Comparison of ENCODE assay signal across 15 cellular contexts in genomic region chr1:224359207-224359606, GRCh38. TPM values are rescaled to one million over a fixed set of nuclear protein-coding genes. Genes with fewer than 3 reads are reported as not detected.
DNase-seq lines count a peak whose midpoint lies in the region; ATAC-seq, FAIRE-seq and TF ChIP-seq lines count a peak whose summit lies in the region.
"Had no signal": no experiment of that assay in that cellular context is flagged by ENCODE, and none has a peak within 500 bp of the region (broad histone marks: within the 10 kb centered on the region; RNA-seq: fewer than 3 reads in every experiment).

No MANE protein-coding gene starts in this region.

- TF ChIP-seq CTCF in K562 (IDR thresholded peaks at IDR 0.05 in 2 of 3, conservative IDR thresholded peaks at IDR 0.05 in 1 of 3; ENCODE audit: insufficient read depth in 2 of 3, low read depth in 1 of 3, low read length in 3 of 3): no peak

- H3K36me3 ChIP-seq in HUES64 (ENCODE audit: insufficient read depth, low read length) (peaks cover 29% of the 10 kb centered on the region), K562 (ENCODE audit: control insufficient read depth, insufficient read depth, low read length) (peaks cover 7% of the 10 kb centered on the region; the same call in 1 of the 3 replicates), neuron (ENCODE audit: insufficient read depth, low read length) (peaks cover 9% of the 10 kb centered on the region)

- CTCF ChIA-PET in K562 (lab: Yijun Ruan, JAX; ENCODE audit: low intra/inter-chr PET ratio): no interaction called here

- WGBS in HUES64: 82% methylated on average over 3 of the region's 3 CpGs
- WGBS in K562 (ENCODE audit: insufficient coverage, low coverage, missing lambda C conversion rate): 55% methylated on average over 3 of the region's 3 CpGs

- BruUV-seq in K562 (replicated peaks; lab: Mats Ljungman, UMichigan): no TSS peak

- FAIRE-seq in K562 (lab: Jason Lieb, UNC): no peak

- TF ChIP-seq RAD21 in K562 (CRISPR knock-in tag; conservative IDR thresholded peaks at IDR 0.05 in 1 of 2, IDR thresholded peaks at IDR 0.05 in 1 of 2): no peak

- no peak for ATAC-seq in K562
- ATAC-seq: left colon; stimulated activated naive B cell treated with anti-CD40 and anti-IgM and Interleukin-4, amounts not matched to agents 10 μg/mL and 1 μg/mL and 100 μg/mL, for 72 hours had no signal

- TF ChIP-seq EP300 in K562 (IDR thresholded peaks at IDR 0.05; ENCODE audit: low read length): no peak

- no peak overlapping the region for H2AFZ ChIP-seq in K562 (ENCODE audit: low read depth, low read length)
- no peak overlapping the region for H2AFZ ChIP-seq in neuron (ENCODE audit: low read depth, low read length)

- no peaks in the 10 kb centered on the region for H3K9me1 ChIP-seq in K562 (ENCODE audit: control insufficient read depth, insufficient read depth, low read length)

- TF ChIP-seq POLR2A in K562 (conservative IDR thresholded peaks at IDR 0.05): no peak

- POLR2A ChIA-PET in K562 (lab: Yijun Ruan, JAX): no interaction called here

- no peaks in the 10 kb centered on the region for H3K9me3 ChIP-seq in HUES64 (ENCODE audit: insufficient read depth, low read depth, low read length)
- no peaks in the 10 kb centered on the region for H3K9me3 ChIP-seq in K562 (replicated peaks; ENCODE audit: control insufficient read depth, insufficient read depth, low read depth, low read length)
- H3K9me3 ChIP-seq in neuron (ENCODE audit: low read length): no peaks in the 10 kb centered on the region
- H3K9me3 ChIP-seq: sigmoid colon, vagina had no signal

- in situ Hi-C loops in K562 (cut with MboI): no loop called here

- H3K79me2 ChIP-seq in K562 (ENCODE audit: control insufficient read depth, insufficient read depth, low read length): peaks cover 44% of the 10 kb centered on the region

- peak overlapping the region; percentile 27 for H3K4me3 Mint-ChIP-seq in activated CD4-positive, alpha-beta T cell treated with anti-CD3 and anti-CD28 coated beads, Interleukin-2, amount 10 ng/mL, durations not matched to agents 24 days and 14 days
- H3K4me3 Mint-ChIP-seq: activated B cell treated with CpG ODN at 0.5 μM for 24 hours; stimulated activated naive B cell treated with anti-CD40 and anti-IgM and Interleukin-4, amounts not matched to agents 10 μg/mL and 1 μg/mL and 100 μg/mL, for 72 hours had no signal

- peaks cover 43% of the 10 kb centered on the region for H3K4me1 Mint-ChIP-seq in activated CD4-positive, alpha-beta T cell treated with anti-CD3 and anti-CD28 coated beads, Interleukin-2, amount 10 ng/mL, durations not matched to agents 24 days and 14 days

- intact Hi-C loops in activated CD4-positive, alpha-beta T cell treated with anti-CD3 and anti-CD28 coated beads, Interleukin-2, amount 10 ng/mL, durations not matched to agents 24 days and 14 days (cut with micrococcal nuclease): no loop called here
- intact Hi-C loops in K562 (cut with micrococcal nuclease): no loop called here

- peaks cover 35% of the 10 kb centered on the region for H3K36me3 Mint-ChIP-seq in activated CD4-positive, alpha-beta T cell treated with anti-CD3 and anti-CD28 coated beads, Interleukin-2, amount 10 ng/mL, durations not matched to agents 24 days and 14 days (ENCODE audit: low read depth)

- no peak overlapping the region for H3K27ac Mint-ChIP-seq in activated CD4-positive, alpha-beta T cell treated with anti-CD3 and anti-CD28 coated beads, Interleukin-2, amount 10 ng/mL, durations not matched to agents 24 days and 14 days
- H3K27ac Mint-ChIP-seq: activated B cell treated with CpG ODN at 0.5 μM for 24 hours; stimulated activated naive B cell treated with anti-CD40 and anti-IgM and Interleukin-4, amounts not matched to agents 10 μg/mL and 1 μg/mL and 100 μg/mL, for 72 hours had no signal

- H3K9ac ChIP-seq in HUES64 (ENCODE audit: low read depth, low read length) (no peak overlapping the region), K562 (ENCODE audit: insufficient read depth in 1 of 2, low read depth in 2 of 2, low read length in 2 of 2) (no peak overlapping the region)

- H4K20me1 ChIP-seq in K562 (replicated peaks; ENCODE audit: control insufficient read depth, insufficient read depth, low read length): no peaks in the 10 kb centered on the region

- H3K4me1 ChIP-seq in HUES64 (ENCODE audit: insufficient read depth, low read length) (peaks cover 6% of the 10 kb centered on the region; the same call in 1 of the 2 replicates), K562 (replicated peaks in 1 of 2; ENCODE audit: control insufficient read depth in 2 of 2, insufficient read depth in 2 of 2, low read length in 2 of 2) (peaks cover 12 to 16% of the 10 kb centered on the region in 2 experiments), neuron (ENCODE audit: insufficient read depth, low read length) (peaks cover 13% of the 10 kb centered on the region)

- H3K27me3 Mint-ChIP-seq in activated CD4-positive, alpha-beta T cell treated with anti-CD3 and anti-CD28 coated beads, Interleukin-2, amount 10 ng/mL, durations not matched to agents 24 days and 14 days: no peaks in the 10 kb centered on the region
- H3K27me3 Mint-ChIP-seq: activated B cell treated with CpG ODN at 0.5 μM for 24 hours; stimulated activated naive B cell treated with anti-CD40 and anti-IgM and Interleukin-4, amounts not matched to agents 10 μg/mL and 1 μg/mL and 100 μg/mL, for 72 hours had no signal

- no peaks in the 10 kb centered on the region for H3K9me3 Mint-ChIP-seq in activated CD4-positive, alpha-beta T cell treated with anti-CD3 and anti-CD28 coated beads, Interleukin-2, amount 10 ng/mL, durations not matched to agents 24 days and 14 days
- H3K9me3 Mint-ChIP-seq: activated B cell treated with CpG ODN at 0.5 μM for 24 hours; stimulated activated naive B cell treated with anti-CD40 and anti-IgM and Interleukin-4, amounts not matched to agents 10 μg/mL and 1 μg/mL and 100 μg/mL, for 72 hours had no signal

- H3K27ac ChIP-seq in HUES64 (ENCODE audit: low read depth, low read length) (no peak overlapping the region), K562 (ENCODE audit: extremely low read depth, low read depth, low read length) (no peak overlapping the region)
- H3K27ac ChIP-seq: coronary artery, vagina had no signal

- H3K4me2 ChIP-seq in K562 (ENCODE audit: insufficient read depth, low read length): no peak overlapping the region

- H3K27me3 ChIP-seq in HUES64 (ENCODE audit: insufficient read depth, low read length) (no peaks in the 10 kb centered on the region), K562 (ENCODE audit: control insufficient read depth in 2 of 2, insufficient read depth in 2 of 2, low read length in 2 of 2) (no peaks in the 10 kb centered on the region), neuron (ENCODE audit: insufficient read depth, low read length) (no peaks in the 10 kb centered on the region)
- H3K27me3 ChIP-seq: sigmoid colon, vagina had no signal

- no peak for DNase-seq in activated CD4-positive, alpha-beta T cell treated with anti-CD3 and anti-CD28 coated beads, Interleukin-2, amount 10 ng/mL, durations not matched to agents 24 days and 14 days
- no peak for DNase-seq in activated CD4-positive, alpha-beta T cell treated with anti-CD3 and anti-CD28 coated beads, Interleukin-2, amount 50 U/mL, for 1 hour
- DNase-seq in K562 (ENCODE audit: extremely low read depth in 1 of 4, low spot score in 3 of 4): no peak
- DNase-seq in GM19238 (ENCODE audit: insufficient read length, low spot score): no peak
- no peak for DNase-seq in NCI-H1694 (lab: John Stamatoyannopoulos, UW)
- DNase-seq in stimulated activated CD4-positive, alpha-beta T cell treated with anti-CD3 and anti-CD28 coated beads, Interleukin-1b, Interleukin-23, amount 100 ng/mL, for 48 hours: no peak
- DNase-seq: activated B cell treated with CpG ODN at 0.5 μM for 24 hours; anterior cingulate cortex; left colon; sigmoid colon; stimulated activated naive B cell treated with anti-CD40 and anti-IgM and Interleukin-4, amounts not matched to agents 10 μg/mL and 1 μg/mL and 100 μg/mL, for 72 hours had no signal

- H3K4me3 ChIP-seq in HUES64 (ENCODE audit: low read length) (peak overlapping the region; percentile 98; the same call in 1 of the 2 replicates), K562 (no peak overlapping the region), neuron (ENCODE audit: low read length) (peak overlapping the region; percentile 12)
- H3K4me3 ChIP-seq: sigmoid colon, vagina had no signal

RNA-seq across cellular contexts. Expression of gene CNIH4, which starts 2.5 kb away (rescaled TPM):
- total RNA-seq in activated CD4-positive, alpha-beta T cell treated with anti-CD3 and anti-CD28 coated beads, Interleukin-2, amount 10 ng/mL, durations not matched to agents 24 days and 14 days: 77.2 and 78.1 TPM in 2 replicates
- 83.0 TPM for polyA plus RNA-seq in HUES64 (2013, experiment 1 of 2)
- polyA plus RNA-seq in HUES64 (2013, experiment 2 of 2): 83.4 TPM
- 28.0 and 34.1 TPM in 2 replicates for total RNA-seq in K562 (2011; cell fraction: chromatin; rRNA removed; ENCODE audit: low replicate concordance)
- 36.0 and 43.7 TPM in 2 replicates for total RNA-seq in K562 (2011; cell fraction: nucleolus; rRNA removed)
- 40.5 and 49.5 TPM in 2 replicates for total RNA-seq in K562 (2011; cell fraction: nucleoplasm; rRNA removed)
- total RNA-seq in K562 (2014; rRNA removed): 32.6 and 47.6 TPM in 2 replicates
- 71.9 and 75.2 TPM in 2 replicates for total RNA-seq in K562 (2014; rRNA removed; fragmentation: Illumina TruSeq; extraction: Trizol)
- total RNA-seq in K562 (2015; rRNA removed; fragmentation: Illumina TruSeq; extraction: Trizol): 37.5 and 41.3 TPM in 2 replicates
- 45.8 and 49.0 TPM in 2 replicates for total RNA-seq in K562 (2021)
- 86.4 and 97.0 TPM in 2 replicates for polyA plus RNA-seq in K562 (2011; rRNA removed)
- polyA plus RNA-seq in K562 (2011; cell fraction: cytosol; rRNA removed): 43.8 and 85.8 TPM in 2 replicates
- 24.3 and 29.0 TPM in 2 replicates for polyA plus RNA-seq in K562 (2011; cell fraction: nucleus; rRNA removed)
- 50.3 and 75.7 TPM in 2 replicates for polyA plus RNA-seq in K562 (2012)
- 43.6 and 52.8 TPM in 2 replicates for polyA plus RNA-seq in K562 (2014; fragmentation: Illumina TruSeq; extraction: Trizol)
- polyA plus RNA-seq in K562 (2014; fragmentation: Nextera tagmentation; extraction: Ambion mirVana): 100 to 1,000 TPM; 237 to 266 TPM
- 61.1 and 64.4 TPM in 2 replicates for polyA plus RNA-seq in K562 (2014; rRNA removed)
- 59.9 and 80.4 TPM in 2 replicates for polyA minus RNA-seq in K562 (2011; rRNA and poly(A)+ RNA removed)
- polyA minus RNA-seq in K562 (2011; cell fraction: cytosol; rRNA and poly(A)+ RNA removed): 12.7 and 14.3 TPM in 2 replicates
- polyA minus RNA-seq in K562 (2011; cell fraction: nucleus; rRNA and poly(A)+ RNA removed): 14.5 and 22.5 TPM in 2 replicates

RNA-seq across cellular contexts. Expression of gene NVL, which starts 29.2 kb away (rescaled TPM):
- total RNA-seq in activated CD4-positive, alpha-beta T cell treated with anti-CD3 and anti-CD28 coated beads, Interleukin-2, amount 10 ng/mL, durations not matched to agents 24 days and 14 days: 41.4 and 52.4 TPM in 2 replicates
- 34.7 TPM for polyA plus RNA-seq in HUES64 (2013, experiment 1 of 2)
- 31.4 TPM for polyA plus RNA-seq in HUES64 (2013, experiment 2 of 2)
- total RNA-seq in K562 (2011; cell fraction: chromatin; rRNA removed; ENCODE audit: low replicate concordance): 93.8 and 232 TPM in 2 replicates
- total RNA-seq in K562 (2011; cell fraction: nucleolus; rRNA removed): 53.6 and 53.9 TPM in 2 replicates
- total RNA-seq in K562 (2011; cell fraction: nucleoplasm; rRNA removed): 64.7 and 78.1 TPM in 2 replicates
- 38.8 and 47.5 TPM in 2 replicates for total RNA-seq in K562 (2014; rRNA removed)
- 73.4 and 81.3 TPM in 2 replicates for total RNA-seq in K562 (2014; rRNA removed; fragmentation: Illumina TruSeq; extraction: Trizol)
- 60.2 and 62.9 TPM in 2 replicates for total RNA-seq in K562 (2015; rRNA removed; fragmentation: Illumina TruSeq; extraction: Trizol)
- 44.7 and 49.0 TPM in 2 replicates for total RNA-seq in K562 (2021)
- 49.3 and 55.9 TPM in 2 replicates for polyA plus RNA-seq in K562 (2011; rRNA removed)
- polyA plus RNA-seq in K562 (2011; cell fraction: cytosol; rRNA removed): 19.9 and 32.6 TPM in 2 replicates
- 48.7 and 51.8 TPM in 2 replicates for polyA plus RNA-seq in K562 (2011; cell fraction: nucleus; rRNA removed)
- 32.6 and 42.5 TPM in 2 replicates for polyA plus RNA-seq in K562 (2012)
- 63.6 and 73.9 TPM in 2 replicates for polyA plus RNA-seq in K562 (2014; fragmentation: Illumina TruSeq; extraction: Trizol)
- 10 to 100 TPM; 32.5 to 64.1 TPM for polyA plus RNA-seq in K562 (2014; fragmentation: Nextera tagmentation; extraction: Ambion mirVana)
- 73.0 and 86.6 TPM in 2 replicates for polyA plus RNA-seq in K562 (2014; rRNA removed)
- polyA minus RNA-seq in K562 (2011; rRNA and poly(A)+ RNA removed): 77.2 and 86.5 TPM in 2 replicates
- 21.6 and 25.9 TPM in 2 replicates for polyA minus RNA-seq in K562 (2011; cell fraction: cytosol; rRNA and poly(A)+ RNA removed)
- 49.1 and 77.1 TPM in 2 replicates for polyA minus RNA-seq in K562 (2011; cell fraction: nucleus; rRNA and poly(A)+ RNA removed)
